ENCODE assay signal across 1 cellular context in genomic region chr6:14784596-14785360, GRCh38.
TF ChIP-seq lines count a peak whose summit lies in the region.

No MANE protein-coding gene starts in this region.

TF ChIP-seq in H1, 55 proteins besides CTCF, POLR2A, EP300 and RAD21:
- TF ChIP-seq ATF2 (IDR thresholded peaks at IDR 0.05; ENCODE audit: low read length), result no peak
- TF ChIP-seq NANOG (IDR thresholded peaks at IDR 0.05; ENCODE audit: insufficient read depth, low read depth, low read length, poor library complexity, severe bottlenecking), result peak; percentile 71
- no peak; the same call in 1 of the 2 replicates for TF ChIP-seq RFX5 (IDR thresholded peaks at IDR 0.05; ENCODE audit: borderline replicate concordance, low read depth, low read length)
- TF ChIP-seq MAX (IDR thresholded peaks at IDR 0.05), result peak; percentile 71
- peak; percentile 49; the same call in 1 of the 2 replicates for TF ChIP-seq TCF12 (IDR thresholded peaks at IDR 0.05; ENCODE audit: low read depth, low read length)
- no peak for TF ChIP-seq NRF1 (IDR thresholded peaks at IDR 0.05; ENCODE audit: low read depth, low read length)
- peak; percentile 21; the same call in 1 of the 2 replicates for TF ChIP-seq CHD1 (IDR thresholded peaks at IDR 0.05; ENCODE audit: low read depth, low read length)
- peak; percentile 84 for TF ChIP-seq CHD7 (IDR thresholded peaks at IDR 0.05; ENCODE audit: insufficient replicate concordance, low read length)
- TF ChIP-seq JUND (IDR thresholded peaks at IDR 0.05; ENCODE audit: low read length), result no peak
- TF ChIP-seq CHD2 (IDR thresholded peaks at IDR 0.05; ENCODE audit: low read length), result peak; percentile 57
- peak; percentile 81 for TF ChIP-seq YY1 (IDR thresholded peaks at IDR 0.05; ENCODE audit: low read depth, low read length)
- no peak for TF ChIP-seq SIRT6 (IDR thresholded peaks at IDR 0.05; ENCODE audit: low read length)
- TF ChIP-seq ATF3 (IDR thresholded peaks at IDR 0.05; ENCODE audit: insufficient read depth, low read depth, low read length), result no peak
- TF ChIP-seq ZNF274 (IDR thresholded peaks at IDR 0.05; ENCODE audit: borderline replicate concordance, extremely low read depth, low read length), result no peak
- TF ChIP-seq MAFK (IDR thresholded peaks at IDR 0.05; ENCODE audit: low read depth, low read length), result no peak
- TF ChIP-seq JUN (IDR thresholded peaks at IDR 0.05; ENCODE audit: low read depth, low read length), result no peak
- peak; percentile 9; the same call in 1 of the 2 replicates for TF ChIP-seq CREB1 (IDR thresholded peaks at IDR 0.05)
- peak; percentile 48 for TF ChIP-seq SAP30 (IDR thresholded peaks at IDR 0.05; ENCODE audit: insufficient read depth, insufficient replicate concordance, low read length)
- 0 out of 2 replicates have a peak, but pooled peaks have one; percentile 6 for TF ChIP-seq CEBPB (IDR thresholded peaks at IDR 0.05; ENCODE audit: low read depth, low read length)
- peak; percentile 50; the same call in 1 of the 2 replicates for TF ChIP-seq POLR2AphosphoS5 (IDR thresholded peaks at IDR 0.05; ENCODE audit: low read depth, low read length)
- peak; percentile 80 for TF ChIP-seq SP1 (IDR thresholded peaks at IDR 0.05; ENCODE audit: low read depth, low read length)
- TF ChIP-seq HDAC2 (IDR thresholded peaks at IDR 0.05; ENCODE audit: borderline replicate concordance in 1 of 2, low read depth in 2 of 2, low read length in 2 of 2), result peak in 1 of 2 experiments; percentile 31; a peak in 1 of 4 replicates
- no peak for TF ChIP-seq POU5F1 (IDR thresholded peaks at IDR 0.05; ENCODE audit: low read depth, low read length)
- peak; percentile 81 for TF ChIP-seq RBBP5 (IDR thresholded peaks at IDR 0.05; ENCODE audit: borderline replicate concordance, low read depth, low read length)
- TF ChIP-seq E2F6 (IDR thresholded peaks at IDR 0.05), result peak; percentile 52; the same call in 1 of the 2 replicates
- no peak for TF ChIP-seq KDM5A (IDR thresholded peaks at IDR 0.05; ENCODE audit: low read length)
- TF ChIP-seq RNF2 (IDR thresholded peaks at IDR 0.05; ENCODE audit: borderline replicate concordance, low read depth, low read length, missing control alignments, poor library complexity, severe bottlenecking), result no peak
- peak; percentile 47; the same call in 1 of the 2 replicates for TF ChIP-seq TBP (IDR thresholded peaks at IDR 0.05; ENCODE audit: low read depth, low read length)
- TF ChIP-seq CTBP2 (IDR thresholded peaks at IDR 0.05; ENCODE audit: borderline replicate concordance, insufficient read depth, insufficient read length, low read length), result peak; percentile 25
- 0 out of 4 replicates have a peak, but pooled peaks of 1 of the 2 experiments have one; percentile 66 for TF ChIP-seq SIN3A (conservative IDR thresholded peaks at IDR 0.05 in 1 of 2, IDR thresholded peaks at IDR 0.05 in 1 of 2; ENCODE audit: low read depth in 1 of 2, low read length in 2 of 2)
- 0 out of 2 replicates have a peak, but pooled peaks have one; percentile 39 for TF ChIP-seq TAF1 (IDR thresholded peaks at IDR 0.05; ENCODE audit: low read depth, low read length)
- no peak for TF ChIP-seq BACH1 (IDR thresholded peaks at IDR 0.05; ENCODE audit: low read length)
- TF ChIP-seq ASH2L (IDR thresholded peaks at IDR 0.05; ENCODE audit: low read length), result peak; percentile 89
